In genomic region chr2:168456526-168457176, GRCh38 we compare ENCODE assay signal across 8 cellular contexts. TPM values are rescaled to one million over a fixed set of nuclear protein-coding genes. Genes with fewer than 3 reads are reported as not detected.
DNase-seq lines count a peak whose midpoint lies in the region; ATAC-seq, FAIRE-seq and TF ChIP-seq lines count a peak whose summit lies in the region.

No MANE protein-coding gene starts in this region.

- peaks cover 3% of the 10 kb centered on the region; the same call in 1 of the 3 replicates for H3K9me3 ChIP-seq in A549
- H3K9me3 ChIP-seq in neutrophil, result no peaks in the 10 kb centered on the region

- H3K27me3 Mint-ChIP-seq in activated T-helper 17 cell treated with anti-CD3 and anti-CD28 coated beads, Interleukin-2, amount 50 U/mL, for 72 hours, result no peaks in the 10 kb centered on the region

- H3K27ac ChIP-seq in A549, result peak overlapping the region; percentile 90 to 96
- H3K27ac ChIP-seq in neutrophil, result peak overlapping the region; percentile 66

- peak overlapping the region; percentile 93 for H3K4me2 ChIP-seq in A549

- POLR2A ChIA-PET in A549 (lab: Yijun Ruan, JAX), result interaction anchor here (1.0 to 1.3 kb wide), 2 partner anchors 14 to 15 kb away, joined by 3 to 4 read pairs; no protein-coding TSS in a partner anchor

- DNase-seq in A549 (ENCODE audit: low read depth in 1 of 2, low spot score in 1 of 2) (peak; percentile 18 to 29), NCI-H2171 (lab: John Stamatoyannopoulos, UW) (peak; percentile 65), germinal center (ENCODE audit: low spot score) (peak; percentile 27), COLO829 (ENCODE audit: low spot score) (no peak)

- no peak overlapping the region for H3K4me3 Mint-ChIP-seq in activated T-helper 17 cell treated with anti-CD3 and anti-CD28 coated beads, Interleukin-2, amount 50 U/mL, for 72 hours

- no peak for TF ChIP-seq EP300 in A549 (IDR thresholded peaks at IDR 0.05)

- H3K36me3 ChIP-seq in neutrophil, result no peaks in the 10 kb centered on the region

- TF ChIP-seq CTCF in A549 (IDR thresholded peaks at IDR 0.05) (no peak), GM12875 (IDR thresholded peaks at IDR 0.05; ENCODE audit: borderline replicate concordance, insufficient read depth, low read depth, low read length) (no peak), neutrophil (IDR thresholded peaks at IDR 0.05) (no peak)

- H3K27ac Mint-ChIP-seq in activated T-helper 17 cell treated with anti-CD3 and anti-CD28 coated beads, Interleukin-2, amount 50 U/mL, for 72 hours, result peak overlapping the region; percentile 21

- H3K4me1 Mint-ChIP-seq in activated T-helper 17 cell treated with anti-CD3 and anti-CD28 coated beads, Interleukin-2, amount 50 U/mL, for 72 hours, result peaks cover 17% of the 10 kb centered on the region

- CTCF ChIA-PET in A549 (lab: Yijun Ruan, JAX), result interaction anchor here (1.0 kb wide), 1 partner anchor 13 kb away, joined by 3 read pairs; no protein-coding TSS in a partner anchor

- H3K4me1 ChIP-seq in A549, result peaks cover 14% of the 10 kb centered on the region
- peaks cover 21 to 33% of the 10 kb centered on the region in 2 experiments for H3K4me1 ChIP-seq in neutrophil (ENCODE audit: control insufficient read depth in 1 of 2, insufficient read depth in 1 of 2, low read depth in 1 of 2, low read length in 1 of 2)

- WGBS in A549 (ENCODE audit: missing lambda C conversion rate), result under 1% methylated on average over 31 of the region's 60 CpGs

- TF ChIP-seq POLR2A in A549 (IDR thresholded peaks at IDR 0.05; ENCODE audit: low read length), result no peak

- H3K4me3 ChIP-seq in A549 (peak overlapping the region; percentile 95), GM12875 (ENCODE audit: low read depth, low read length) (peak overlapping the region; percentile 85), neutrophil (ENCODE audit: low read depth in 1 of 2, low read length in 1 of 2) (peak overlapping the region; percentile 87 to 91)

- ATAC-seq in A549, result peak; percentile 64 to 73
- peak; percentile 27 for ATAC-seq in HG02852 (IDR thresholded peaks at IDR 0.05; ENCODE audit: unreplicated experiment)
- peak; percentile 32 for ATAC-seq in activated T-helper 17 cell treated with anti-CD3 and anti-CD28 coated beads, Interleukin-2, amount 50 U/mL, for 72 hours (replicated peaks)

- H3K27me3 ChIP-seq in neutrophil, result no peaks in the 10 kb centered on the region

- peaks cover 7% of the 10 kb centered on the region for H3K36me3 Mint-ChIP-seq in activated T-helper 17 cell treated with anti-CD3 and anti-CD28 coated beads, Interleukin-2, amount 50 U/mL, for 72 hours (ENCODE audit: low read depth)

- no peaks in the 10 kb centered on the region for H3K9me3 Mint-ChIP-seq in activated T-helper 17 cell treated with anti-CD3 and anti-CD28 coated beads, Interleukin-2, amount 50 U/mL, for 72 hours

- no peak for FAIRE-seq in A549 (lab: Jason Lieb, UNC)

- TF ChIP-seq RAD21 in A549 (conservative IDR thresholded peaks at IDR 0.05 in 1 of 2, IDR thresholded peaks at IDR 0.05 in 1 of 2), result no peak

TF ChIP-seq in A549, 52 proteins besides CTCF, POLR2A, EP300 and RAD21:
- TF ChIP-seq HES2 (IDR thresholded peaks at IDR 0.05) (no peak), HDAC2 (IDR thresholded peaks at IDR 0.05) (0 out of 2 replicates have a peak, but pooled peaks have one; percentile 63)

RNA-seq across cellular contexts. Expression of gene CERS6, which starts 0.6 kb away (rescaled TPM):
- 16.9 and 19.0 TPM in 2 replicates for polyA plus RNA-seq in A549 (2011; rRNA removed)
- polyA plus RNA-seq in A549 (2012; cell fraction: cytosol; rRNA removed), result 2.9 and 3.7 TPM in 2 replicates
- 1.7 and 3.2 TPM in 2 replicates for polyA plus RNA-seq in A549 (2012; cell fraction: nucleus; rRNA removed)
- polyA plus RNA-seq in A549 (2017; fragmentation: RNase III; extraction: RNeasy Plus Mini Kit Qiagen cat#74134 plus additional on column Dnase treatment), result 10.9 to 12.0 TPM (median 11.6 TPM) in 3 replicates
- polyA minus RNA-seq in A549 (2011; rRNA and poly(A)+ RNA removed), result 12.8 and 13.0 TPM in 2 replicates
- 10 to 100 TPM in 1 of 2 donors, 1 to 10 TPM in 1; 7.7 to 21.5 TPM for total RNA-seq in activated T-helper 17 cell treated with anti-CD3 and anti-CD28 coated beads, Interleukin-2, amount 50 U/mL, for 72 hours
